1 cellular context compared by ENCODE assay signal in the genomic region with DNA sequence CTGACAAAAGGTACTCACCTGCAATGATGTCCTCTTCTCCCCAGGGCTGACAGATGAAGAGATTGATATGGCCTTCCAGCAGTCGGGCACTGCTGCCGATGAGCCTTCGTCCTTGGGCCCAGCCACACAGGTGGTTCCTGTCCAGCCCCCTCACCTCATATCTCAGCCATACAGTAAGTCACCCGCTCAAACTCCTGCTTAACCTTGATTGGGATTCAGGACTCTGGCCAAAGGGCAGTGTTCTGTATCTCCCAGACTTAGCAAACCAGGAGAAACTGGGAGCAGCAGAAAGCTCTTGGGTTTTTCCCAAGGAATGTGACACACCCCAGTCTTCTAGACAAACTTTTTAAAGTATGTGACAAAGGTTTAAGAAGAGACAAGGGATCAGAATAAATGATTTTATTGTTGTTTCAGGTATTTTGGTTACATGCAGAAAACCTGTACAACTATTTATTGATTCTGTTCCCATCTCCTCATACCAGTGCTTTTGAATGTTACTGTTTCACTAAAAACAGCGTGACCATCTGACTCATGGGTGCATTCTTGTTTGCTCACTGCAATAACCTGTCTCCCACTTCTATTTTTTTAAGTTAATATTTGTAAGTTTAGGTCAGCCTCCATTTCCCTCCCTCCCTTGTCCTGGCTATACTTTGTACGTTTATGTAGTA.
TF ChIP-seq lines count a peak whose summit lies in the region.

No MANE protein-coding gene starts in this region.

TF ChIP-seq in HepG2, 621 proteins besides CTCF, POLR2A, EP300 and RAD21 (continued from another document and continues in another):
- TF ChIP-seq, protein P1, sequence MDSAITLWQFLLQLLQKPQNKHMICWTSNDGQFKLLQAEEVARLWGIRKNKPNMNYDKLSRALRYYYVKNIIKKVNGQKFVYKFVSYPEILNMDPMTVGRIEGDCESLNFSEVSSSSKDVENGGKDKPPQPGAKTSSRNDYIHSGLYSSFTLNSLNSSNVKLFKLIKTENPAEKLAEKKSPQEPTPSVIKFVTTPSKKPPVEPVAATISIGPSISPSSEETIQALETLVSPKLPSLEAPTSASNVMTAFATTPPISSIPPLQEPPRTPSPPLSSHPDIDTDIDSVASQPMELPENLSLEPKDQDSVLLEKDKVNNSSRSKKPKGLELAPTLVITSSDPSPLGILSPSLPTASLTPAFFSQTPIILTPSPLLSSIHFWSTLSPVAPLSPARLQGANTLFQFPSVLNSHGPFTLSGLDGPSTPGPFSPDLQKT (CRISPR knock-in tag; IDR thresholded peaks at IDR 0.05; ENCODE audit: borderline replicate concordance): no peak
- TF ChIP-seq ASH2L (IDR thresholded peaks at IDR 0.05; ENCODE audit: insufficient read length, low read depth, low read length) (peak; percentile 87), ZNF605 (CRISPR knock-in tag; IDR thresholded peaks at IDR 0.05) (0 out of 2 replicates have a peak, but pooled peaks have one; percentile 36), SRSF9 (IDR thresholded peaks at IDR 0.05; ENCODE audit: borderline replicate concordance, insufficient read depth, low read depth, low read length, poor library complexity, severe bottlenecking) (no peak), ZNF607 (CRISPR knock-in tag; IDR thresholded peaks at IDR 0.05; ENCODE audit: borderline replicate concordance) (peak; percentile 68; the same call in 1 of the 2 replicates), KMT2A (CRISPR knock-in tag; IDR thresholded peaks at IDR 0.05) (0 out of 2 replicates have a peak, but pooled peaks have one; percentile 29), ZFX (CRISPR knock-in tag; IDR thresholded peaks at IDR 0.05; ENCODE audit: low read depth) (peak; percentile 49; the same call in 1 of the 2 replicates), PAXIP1 (CRISPR knock-in tag; conservative IDR thresholded peaks at IDR 0.05) (peak; percentile 95), EEA1 (CRISPR knock-in tag; IDR thresholded peaks at IDR 0.05; ENCODE audit: borderline replicate concordance) (no peak), ELF4 (CRISPR knock-in tag; IDR thresholded peaks at IDR 0.05; ENCODE audit: borderline replicate concordance) (no peak), NR2F6 (IDR thresholded peaks at IDR 0.05) (peak; percentile 47; the same call in 1 of the 2 replicates), NR2F6 (CRISPR knock-in tag; IDR thresholded peaks at IDR 0.05) (no peak; the same call in 1 of the 2 replicates), ZBTB7B (CRISPR knock-in tag; IDR thresholded peaks at IDR 0.05) (peak; percentile 27; the same call in 1 of the 2 replicates), TBX2 (CRISPR knock-in tag; IDR thresholded peaks at IDR 0.05; ENCODE audit: borderline replicate concordance) (peak; percentile 44), GABPA (IDR thresholded peaks at IDR 0.05; ENCODE audit: low read depth, low read length) (no peak), GABPA (CRISPR knock-in tag; IDR thresholded peaks at IDR 0.05; ENCODE audit: low read depth) (peak; percentile 7; the same call in 1 of the 2 replicates), CEBPG (CRISPR knock-in tag; IDR thresholded peaks at IDR 0.05) (peak; percentile 26), ZNF598 (CRISPR knock-in tag; IDR thresholded peaks at IDR 0.05; ENCODE audit: borderline replicate concordance) (peak; percentile 50; the same call in 1 of the 2 replicates), NONO (IDR thresholded peaks at IDR 0.05) (no peak), NONO (CRISPR knock-in tag; conservative IDR thresholded peaks at IDR 0.05) (peak; percentile 58), BCL6 (CRISPR knock-in tag; IDR thresholded peaks at IDR 0.05) (peak; percentile 42; the same call in 1 of the 2 replicates), KDM6A (CRISPR knock-in tag; IDR thresholded peaks at IDR 0.05; ENCODE audit: low read depth) (peak; percentile 86), ZC3H4 (CRISPR knock-in tag; IDR thresholded peaks at IDR 0.05; ENCODE audit: borderline replicate concordance) (no peak), GABPB1 (CRISPR knock-in tag; IDR thresholded peaks at IDR 0.05) (peak; percentile 41; the same call in 1 of the 2 replicates), ZNF205 (CRISPR knock-in tag; IDR thresholded peaks at IDR 0.05) (peak; percentile 83), ZNF547 (CRISPR knock-in tag; IDR thresholded peaks at IDR 0.05) (peak; percentile 75; the same call in 1 of the 2 replicates), ZSCAN9 (CRISPR knock-in tag; IDR thresholded peaks at IDR 0.05; ENCODE audit: borderline replicate concordance) (peak; percentile 60; the same call in 1 of the 2 replicates), ZBTB33 (CRISPR knock-in tag; IDR thresholded peaks at IDR 0.05) (peak; percentile 18; the same call in 1 of the 2 replicates), HNF1A (IDR thresholded peaks at IDR 0.05; ENCODE audit: low read depth) (peak; percentile 59; the same call in 1 of the 2 replicates), HNF1A (CRISPR knock-in tag; IDR thresholded peaks at IDR 0.05; ENCODE audit: borderline replicate concordance) (no peak; the same call in 1 of the 2 replicates), ESRRA (CRISPR knock-in tag; IDR thresholded peaks at IDR 0.05; ENCODE audit: low read depth) (peak; percentile 83; the same call in 1 of the 2 replicates), SIX1 (CRISPR knock-in tag; IDR thresholded peaks at IDR 0.05; ENCODE audit: borderline replicate concordance) (0 out of 2 replicates have a peak, but pooled peaks have one; percentile 7)
- TF ChIP-seq, protein P2, sequence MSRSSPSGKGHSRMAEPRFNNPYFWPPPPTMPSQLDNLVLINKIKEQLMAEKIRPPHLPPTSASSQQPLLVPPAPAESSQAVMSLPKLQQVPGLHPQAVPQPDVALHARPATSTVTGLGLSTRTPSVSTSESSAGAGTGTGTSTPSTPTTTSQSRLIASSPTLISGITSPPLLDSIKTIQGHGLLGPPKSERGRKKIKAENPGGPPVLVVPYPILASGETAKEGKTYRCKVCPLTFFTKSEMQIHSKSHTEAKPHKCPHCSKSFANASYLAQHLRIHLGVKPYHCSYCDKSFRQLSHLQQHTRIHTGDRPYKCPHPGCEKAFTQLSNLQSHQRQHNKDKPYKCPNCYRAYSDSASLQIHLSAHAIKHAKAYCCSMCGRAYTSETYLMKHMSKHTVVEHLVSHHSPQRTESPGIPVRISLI (CRISPR knock-in tag; IDR thresholded peaks at IDR 0.05; ENCODE audit: borderline replicate concordance): peak; percentile 76
- TF ChIP-seq, protein P3, sequence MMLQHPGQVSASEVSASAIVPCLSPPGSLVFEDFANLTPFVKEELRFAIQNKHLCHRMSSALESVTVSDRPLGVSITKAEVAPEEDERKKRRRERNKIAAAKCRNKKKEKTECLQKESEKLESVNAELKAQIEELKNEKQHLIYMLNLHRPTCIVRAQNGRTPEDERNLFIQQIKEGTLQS (CRISPR knock-in tag; IDR thresholded peaks at IDR 0.05): peak; percentile 64
- TF ChIP-seq, protein P4, sequence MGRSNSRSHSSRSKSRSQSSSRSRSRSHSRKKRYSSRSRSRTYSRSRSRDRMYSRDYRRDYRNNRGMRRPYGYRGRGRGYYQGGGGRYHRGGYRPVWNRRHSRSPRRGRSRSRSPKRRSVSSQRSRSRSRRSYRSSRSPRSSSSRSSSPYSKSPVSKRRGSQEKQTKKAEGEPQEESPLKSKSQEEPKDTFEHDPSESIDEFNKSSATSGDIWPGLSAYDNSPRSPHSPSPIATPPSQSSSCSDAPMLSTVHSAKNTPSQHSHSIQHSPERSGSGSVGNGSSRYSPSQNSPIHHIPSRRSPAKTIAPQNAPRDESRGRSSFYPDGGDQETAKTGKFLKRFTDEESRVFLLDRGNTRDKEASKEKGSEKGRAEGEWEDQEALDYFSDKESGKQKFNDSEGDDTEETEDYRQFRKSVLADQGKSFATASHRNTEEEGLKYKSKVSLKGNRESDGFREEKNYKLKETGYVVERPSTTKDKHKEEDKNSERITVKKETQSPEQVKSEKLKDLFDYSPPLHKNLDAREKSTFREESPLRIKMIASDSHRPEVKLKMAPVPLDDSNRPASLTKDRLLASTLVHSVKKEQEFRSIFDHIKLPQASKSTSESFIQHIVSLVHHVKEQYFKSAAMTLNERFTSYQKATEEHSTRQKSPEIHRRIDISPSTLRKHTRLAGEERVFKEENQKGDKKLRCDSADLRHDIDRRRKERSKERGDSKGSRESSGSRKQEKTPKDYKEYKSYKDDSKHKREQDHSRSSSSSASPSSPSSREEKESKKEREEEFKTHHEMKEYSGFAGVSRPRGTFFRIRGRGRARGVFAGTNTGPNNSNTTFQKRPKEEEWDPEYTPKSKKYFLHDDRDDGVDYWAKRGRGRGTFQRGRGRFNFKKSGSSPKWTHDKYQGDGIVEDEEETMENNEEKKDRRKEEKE (IDR thresholded peaks at IDR 0.05): no peak
- TF ChIP-seq, protein P5, sequence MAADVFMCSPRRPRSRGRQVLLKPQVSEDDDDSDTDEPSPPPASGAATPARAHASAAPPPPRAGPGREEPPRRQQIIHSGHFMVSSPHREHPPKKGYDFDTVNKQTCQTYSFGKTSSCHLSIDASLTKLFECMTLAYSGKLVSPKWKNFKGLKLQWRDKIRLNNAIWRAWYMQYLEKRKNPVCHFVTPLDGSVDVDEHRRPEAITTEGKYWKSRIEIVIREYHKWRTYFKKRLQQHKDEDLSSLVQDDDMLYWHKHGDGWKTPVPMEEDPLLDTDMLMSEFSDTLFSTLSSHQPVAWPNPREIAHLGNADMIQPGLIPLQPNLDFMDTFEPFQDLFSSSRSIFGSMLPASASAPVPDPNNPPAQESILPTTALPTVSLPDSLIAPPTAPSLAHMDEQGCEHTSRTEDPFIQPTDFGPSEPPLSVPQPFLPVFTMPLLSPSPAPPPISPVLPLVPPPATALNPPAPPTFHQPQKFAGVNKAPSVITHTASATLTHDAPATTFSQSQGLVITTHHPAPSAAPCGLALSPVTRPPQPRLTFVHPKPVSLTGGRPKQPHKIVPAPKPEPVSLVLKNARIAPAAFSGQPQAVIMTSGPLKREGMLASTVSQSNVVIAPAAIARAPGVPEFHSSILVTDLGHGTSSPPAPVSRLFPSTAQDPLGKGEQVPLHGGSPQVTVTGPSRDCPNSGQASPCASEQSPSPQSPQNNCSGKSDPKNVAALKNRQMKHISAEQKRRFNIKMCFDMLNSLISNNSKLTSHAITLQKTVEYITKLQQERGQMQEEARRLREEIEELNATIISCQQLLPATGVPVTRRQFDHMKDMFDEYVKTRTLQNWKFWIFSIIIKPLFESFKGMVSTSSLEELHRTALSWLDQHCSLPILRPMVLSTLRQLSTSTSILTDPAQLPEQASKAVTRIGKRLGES (CRISPR knock-in tag; IDR thresholded peaks at IDR 0.05; ENCODE audit: borderline replicate concordance): 0 out of 2 replicates have a peak, but pooled peaks have one; percentile 10
- TF ChIP-seq, protein P6, sequence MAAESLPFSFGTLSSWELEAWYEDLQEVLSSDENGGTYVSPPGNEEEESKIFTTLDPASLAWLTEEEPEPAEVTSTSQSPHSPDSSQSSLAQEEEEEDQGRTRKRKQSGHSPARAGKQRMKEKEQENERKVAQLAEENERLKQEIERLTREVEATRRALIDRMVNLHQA (CRISPR knock-in tag; IDR thresholded peaks at IDR 0.05): no peak
